1 cellular context compared by ENCODE assay signal in genomic region chr17:64073771-64074703, GRCh38.
TF ChIP-seq lines count a peak whose summit lies in the region.

No MANE protein-coding gene starts in this region.

TF ChIP-seq in GM12878, 131 proteins besides CTCF, POLR2A, EP300 and RAD21 (continued from another document):
- no peak; the same call in 1 of the 2 replicates for TF ChIP-seq ZBTB40 (IDR thresholded peaks at IDR 0.05; ENCODE audit: borderline replicate concordance)
- no peak for TF ChIP-seq HDAC6 (IDR thresholded peaks at IDR 0.05; ENCODE audit: unreplicated experiment)
- no peak for TF ChIP-seq POLR2AphosphoS5 (IDR thresholded peaks at IDR 0.05; ENCODE audit: low read length)
- TF ChIP-seq YBX1 (IDR thresholded peaks at IDR 0.05) = no peak
